In the genomic region with DNA sequence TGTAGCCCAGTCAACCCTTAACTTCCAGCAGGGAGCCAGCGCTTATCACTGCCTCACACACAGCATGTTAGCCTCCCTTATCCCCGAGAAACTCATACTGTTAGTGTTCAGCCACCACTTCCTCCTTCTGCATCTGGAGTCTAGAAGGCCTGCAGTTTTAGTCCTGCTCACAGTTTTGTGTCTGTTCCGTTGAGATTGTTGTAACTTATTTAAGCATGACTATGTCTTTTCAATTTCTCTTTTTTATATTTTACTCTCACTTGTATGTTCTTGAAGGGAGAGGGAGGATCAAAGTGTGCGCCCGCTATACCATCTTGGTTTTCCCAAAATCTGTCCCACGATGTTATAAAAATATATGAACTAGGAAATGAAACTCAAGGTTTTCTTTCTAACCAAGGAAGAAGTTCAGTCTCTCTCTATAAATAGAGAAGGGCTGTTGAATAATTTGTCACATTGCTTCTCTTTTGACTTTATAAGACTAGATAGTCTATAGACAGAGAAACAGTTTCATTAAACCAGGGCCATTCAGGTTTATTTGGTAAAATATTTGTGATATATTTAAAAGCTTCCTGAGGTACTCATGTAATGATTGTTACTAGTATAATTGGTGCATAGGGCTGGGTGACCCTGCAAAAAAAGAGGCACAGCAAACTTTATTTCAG, we compare ENCODE assay signal across 8 cellular contexts. TPM values are rescaled to one million over a fixed set of nuclear protein-coding genes. Genes with fewer than 3 reads are reported as not detected.
DNase-seq lines count a peak whose midpoint lies in the region; ATAC-seq and TF ChIP-seq lines count a peak whose summit lies in the region.
"Not testable (repeated sequence)": the region's sequence is repeated elsewhere in the genome, so short reads cannot be mapped to it uniquely, and the experiment has no call there.

No MANE protein-coding gene starts in this region.

- H3K79me2 ChIP-seq in MM.1S (ENCODE audit: low read length): not testable (repeated sequence)

- TF ChIP-seq CTCF in GM12865 (IDR thresholded peaks at IDR 0.05; ENCODE audit: insufficient read depth, low read depth, low read length, missing control alignments); GM20000 (IDR thresholded peaks at IDR 0.05; ENCODE audit: extremely low read depth, missing control alignments); MM.1S (IDR thresholded peaks at IDR 0.05; ENCODE audit: low read length): not testable (repeated sequence)

- not testable (repeated sequence) for H3K9me2 ChIP-seq in MM.1S (replicated peaks; ENCODE audit: insufficient read depth, low read length)

- not testable (repeated sequence) for H2AFZ ChIP-seq in MM.1S (ENCODE audit: low read length)

- intact Hi-C loops in activated CD4-positive, alpha-beta T cell treated with anti-CD3 and anti-CD28 coated beads, Interleukin-2, amount 10 ng/mL, durations not matched to agents 24 days and 14 days (cut with micrococcal nuclease): not testable (repeated sequence)

- H3K27ac ChIP-seq in MM.1S (ENCODE audit: low read length): peak overlapping the region; percentile 10; the same call in 1 of the 2 replicates
- H3K27ac ChIP-seq in thymus (ENCODE audit: low read depth): peak overlapping the region; percentile 60

- peak overlapping the region; percentile 25 for H3K27ac Mint-ChIP-seq in activated CD4-positive, alpha-beta T cell treated with anti-CD3 and anti-CD28 coated beads, Interleukin-2, amount 10 ng/mL, durations not matched to agents 24 days and 14 days
- H3K27ac Mint-ChIP-seq in memory B cell: peak overlapping the region; percentile 92

- H3K36me3 Mint-ChIP-seq in activated CD4-positive, alpha-beta T cell treated with anti-CD3 and anti-CD28 coated beads, Interleukin-2, amount 10 ng/mL, durations not matched to agents 24 days and 14 days (ENCODE audit: low read depth); memory B cell: not testable (repeated sequence)

- H3K4me1 Mint-ChIP-seq in activated CD4-positive, alpha-beta T cell treated with anti-CD3 and anti-CD28 coated beads, Interleukin-2, amount 10 ng/mL, durations not matched to agents 24 days and 14 days: peaks cover 22% of the 10 kb centered on the region
- peaks cover 12% of the 10 kb centered on the region for H3K4me1 Mint-ChIP-seq in memory B cell

- H3K9me3 ChIP-seq in MM.1S (replicated peaks; ENCODE audit: insufficient read depth, low read length); thymus (ENCODE audit: control insufficient read depth): not testable (repeated sequence)

- H4K20me1 ChIP-seq in MM.1S (ENCODE audit: insufficient read depth, low read length): not testable (repeated sequence)

- H3K9me3 Mint-ChIP-seq in activated CD4-positive, alpha-beta T cell treated with anti-CD3 and anti-CD28 coated beads, Interleukin-2, amount 10 ng/mL, durations not matched to agents 24 days and 14 days; memory B cell: not testable (repeated sequence)

- peak overlapping the region; percentile 45; the same call in 1 of the 2 replicates for H3K4me2 ChIP-seq in MM.1S (ENCODE audit: low read depth, low read length)

- H3K27me3 ChIP-seq in MM.1S (replicated peaks; ENCODE audit: insufficient read depth, low read length); thymus (ENCODE audit: control insufficient read depth, insufficient read depth): not testable (repeated sequence)

- peak; percentile 53 for DNase-seq in GM12865 (ENCODE audit: low read depth)
- DNase-seq in GM20000 (ENCODE audit: low spot score): peak; percentile 39
- DNase-seq in MM.1S; memory B cell (ENCODE audit: low spot score in 2 of 2): not testable (repeated sequence)
- DNase-seq in RPMI8226: peak; percentile 48
- peak; percentile 56 for DNase-seq in activated CD4-positive, alpha-beta T cell treated with anti-CD3 and anti-CD28 coated beads, Interleukin-2, amount 10 ng/mL, durations not matched to agents 24 days and 14 days

- not testable (repeated sequence) for H3K4me3 Mint-ChIP-seq in activated CD4-positive, alpha-beta T cell treated with anti-CD3 and anti-CD28 coated beads, Interleukin-2, amount 10 ng/mL, durations not matched to agents 24 days and 14 days
- peak overlapping the region; percentile 70 for H3K4me3 Mint-ChIP-seq in memory B cell

- H3F3A ChIP-seq in MM.1S (ENCODE audit: insufficient read depth, low read length): not testable (repeated sequence)

- not testable (repeated sequence) for H3K4me1 ChIP-seq in MM.1S (ENCODE audit: low read length); thymus (ENCODE audit: control insufficient read depth, insufficient read depth, low read length)

- WGBS in thymus: 22% methylated on average over 6 of the region's 6 CpGs

- peak; percentile 38 for ATAC-seq in HG02884 (IDR thresholded peaks at IDR 0.05; ENCODE audit: unreplicated experiment)
- peak; percentile 16 for ATAC-seq in memory B cell (ENCODE audit: low read depth)

- H3K27me3 Mint-ChIP-seq in activated CD4-positive, alpha-beta T cell treated with anti-CD3 and anti-CD28 coated beads, Interleukin-2, amount 10 ng/mL, durations not matched to agents 24 days and 14 days; memory B cell: not testable (repeated sequence)

- H3K36me3 ChIP-seq in MM.1S (replicated peaks; ENCODE audit: insufficient read depth, low read length); thymus (ENCODE audit: control insufficient read depth, insufficient read depth): not testable (repeated sequence)

- H3K4me3 ChIP-seq in GM12865 (ENCODE audit: low read depth, low read length); MM.1S (ENCODE audit: low read length); thymus (ENCODE audit: low read length): not testable (repeated sequence)

- H3K9ac ChIP-seq in MM.1S (ENCODE audit: low read length): not testable (repeated sequence)

RNA-seq across cellular contexts. Expression of a gene that starts 3.9 kb away (rescaled TPM):
- 8.3 and 12.8 TPM in 2 replicates for total RNA-seq in activated CD4-positive, alpha-beta T cell treated with anti-CD3 and anti-CD28 coated beads, Interleukin-2, amount 10 ng/mL, durations not matched to agents 24 days and 14 days
- polyA plus RNA-seq in thymus: 7.9 TPM
